12 cellular contexts compared by ENCODE assay signal in the genomic region with DNA sequence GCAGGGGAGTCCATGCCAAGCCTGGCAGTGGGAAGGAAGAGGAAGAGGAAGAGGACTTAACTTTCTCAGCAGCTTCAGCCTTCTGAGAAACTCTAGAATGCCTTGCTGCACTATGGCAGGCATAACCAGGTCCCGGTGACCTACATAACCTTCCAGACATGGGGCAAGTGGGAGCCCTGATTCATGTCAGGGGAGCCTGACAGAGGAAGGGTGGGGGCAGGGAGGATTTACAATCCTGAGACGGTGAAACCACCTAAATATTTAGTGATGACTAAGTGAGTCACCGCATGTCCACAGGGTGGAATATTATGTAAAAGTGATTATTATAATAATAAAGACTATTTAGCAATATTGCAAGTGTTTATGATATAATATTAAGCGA. TPM values are rescaled to one million over a fixed set of nuclear protein-coding genes. Genes with fewer than 3 reads are reported as not detected.
A peak's percentile ranks its signal among the peaks of the same experiment; 100 is the strongest.
DNase-seq lines count a peak whose midpoint lies in the region; ATAC-seq and TF ChIP-seq lines count a peak whose summit lies in the region.
"Had no signal": no experiment of that assay in that cellular context is flagged by ENCODE, and none has a peak within 500 bp of the region (broad histone marks: within the 10 kb centered on the region; RNA-seq: fewer than 3 reads in every experiment).

No MANE protein-coding gene starts in this region.

- peak overlapping the region; percentile 95 for H2AK9ac ChIP-seq in IMR-90 (replicated peaks; ENCODE audit: low read depth, low read length, poor library complexity)

- H4K20me1 ChIP-seq in IMR-90 (ENCODE audit: insufficient read depth, low read length), result peaks cover 4% of the 10 kb centered on the region; the same call in 1 of the 2 replicates

- peak; percentile 3; the same call in 1 of the 2 replicates for ATAC-seq in IMR-90 (ENCODE audit: low read depth)
- no peak for ATAC-seq in HG03439 (IDR thresholded peaks at IDR 0.05; ENCODE audit: unreplicated experiment)
- no peak for ATAC-seq in stimulated activated naive B cell treated with anti-CD40 and anti-IgM and Interleukin-4, amounts not matched to agents 10 μg/mL and 1 μg/mL and 100 μg/mL, for 72 hours (replicated peaks)
- no peak for ATAC-seq in stimulated activated naive CD8-positive, alpha-beta T cell treated with anti-CD3 and anti-CD28 coated beads, Interleukin-15, Interleukin-2, amounts not matched to agents 100 U/mL and 50 U/mL, for 24 hours
- ATAC-seq: activated T-cell treated with anti-CD3 and anti-CD28 coated beads, Interleukin-2, amount 50 U/mL, for 4 hours had no signal

- peak overlapping the region; percentile 87 for H3K14ac ChIP-seq in IMR-90 (replicated peaks; ENCODE audit: low read depth, low read length)

- H3K4me3 ChIP-seq in A673 (ENCODE audit: low read depth, low read length, poor library complexity, severe bottlenecking), result no peak overlapping the region
- H3K4me3 ChIP-seq in IMR-90 (ENCODE audit: insufficient read depth, low read depth, low read length), result no peak overlapping the region
- no peak overlapping the region for H3K4me3 ChIP-seq in mesodermal cell (ENCODE audit: extremely low read depth, insufficient read depth, low read length, poor library complexity, severe bottlenecking)
- H3K4me3 ChIP-seq: ovary had no signal

- no peaks in the 10 kb centered on the region for H3K36me3 Mint-ChIP-seq in chondrocyte (ENCODE audit: low read depth)
- H3K36me3 Mint-ChIP-seq in stimulated activated naive B cell treated with anti-CD40 and anti-IgM and Interleukin-4, amounts not matched to agents 10 μg/mL and 1 μg/mL and 100 μg/mL, for 72 hours, result no peaks in the 10 kb centered on the region

- CTCF ChIA-PET in A673 (lab: Charles Lee) (interaction anchor here (1.0 kb wide), 1 partner anchor 51 kb away, joined by 3 read pairs; no protein-coding TSS in a partner anchor), IMR-90 (lab: Yijun Ruan, JAX) (interaction anchor here (1.0 to 1.9 kb wide), 3 partner anchors 16 to 44 kb away, joined by 3 to 5 read pairs (median 3); no protein-coding TSS in a partner anchor)

- peak overlapping the region; percentile 92 for H3K56ac ChIP-seq in IMR-90 (ENCODE audit: extremely low read depth, insufficient read depth, low read length)

- TF ChIP-seq CTCF in A673 (conservative IDR thresholded peaks at IDR 0.05; ENCODE audit: low read depth, low read length), result no peak
- no peak for TF ChIP-seq CTCF in IMR-90 (conservative IDR thresholded peaks at IDR 0.05; ENCODE audit: low read depth, low read length)
- TF ChIP-seq CTCF in chondrocyte (IDR thresholded peaks at IDR 0.05), result no peak

- peak overlapping the region; percentile 74 for H3K27ac ChIP-seq in A673 (ENCODE audit: low read depth, low read length, poor library complexity, severe bottlenecking)
- H3K27ac ChIP-seq in IMR-90 (ENCODE audit: insufficient read depth, low read length), result peak overlapping the region; percentile 98
- H3K27ac ChIP-seq in mesodermal cell (ENCODE audit: low read depth, low read length, severe bottlenecking), result peak overlapping the region; percentile 99
- H3K27ac ChIP-seq: C4-2B, ovary had no signal

- peaks cover 34% of the 10 kb centered on the region for H3K9me1 ChIP-seq in IMR-90 (ENCODE audit: insufficient read depth, low read length)

- TF ChIP-seq POLR2A in IMR-90 (IDR thresholded peaks at IDR 0.05; ENCODE audit: low read depth, low read length), result no peak

- intact Hi-C loops in A673 (cut with micrococcal nuclease; ENCODE audit: unreplicated experiment) (loop anchor here (5.0 kb wide), 1 partner anchor 35 kb away; no protein-coding TSS in a partner anchor), IMR-90 (cut with micrococcal nuclease) (loop anchor here (2.0 kb wide), 1 partner anchor 25 kb away; no protein-coding TSS in a partner anchor)

- H3K9me3 Mint-ChIP-seq in chondrocyte (ENCODE audit: low read depth), result no peaks in the 10 kb centered on the region
- no peaks in the 10 kb centered on the region for H3K9me3 Mint-ChIP-seq in stimulated activated naive B cell treated with anti-CD40 and anti-IgM and Interleukin-4, amounts not matched to agents 10 μg/mL and 1 μg/mL and 100 μg/mL, for 72 hours
- H3K9me3 Mint-ChIP-seq: activated T-cell treated with anti-CD3 and anti-CD28 coated beads, Interleukin-2, amount 50 U/mL, for 4 hours had no signal

- H2AK5ac ChIP-seq in IMR-90 (ENCODE audit: low read depth, low read length), result peak overlapping the region; percentile 99

- H3K4me1 Mint-ChIP-seq in chondrocyte (ENCODE audit: low read depth), result peaks cover 93% of the 10 kb centered on the region
- H3K4me1 Mint-ChIP-seq in stimulated activated naive B cell treated with anti-CD40 and anti-IgM and Interleukin-4, amounts not matched to agents 10 μg/mL and 1 μg/mL and 100 μg/mL, for 72 hours, result no peaks in the 10 kb centered on the region

- no peaks in the 10 kb centered on the region for H3K27me3 ChIP-seq in A673 (replicated peaks; ENCODE audit: insufficient read depth, low read depth, low read length, poor library complexity)
- H3K27me3 ChIP-seq in IMR-90 (ENCODE audit: control insufficient read depth, insufficient read depth, low read length), result no peaks in the 10 kb centered on the region
- H3K27me3 ChIP-seq: ovary had no signal

- H3K23ac ChIP-seq in IMR-90 (ENCODE audit: low read depth, low read length), result peak overlapping the region; percentile 94

- DNase-seq in A673 (ENCODE audit: low spot score), result no peak
- peak; percentile 83 for DNase-seq in IMR-90
- DNase-seq in chondrocyte (ENCODE audit: low spot score), result no peak
- DNase-seq in stimulated activated naive B cell treated with anti-CD40 and anti-IgM and Interleukin-4, amounts not matched to agents 10 μg/mL and 1 μg/mL and 100 μg/mL, for 72 hours, result no peak
- no peak for DNase-seq in NCI-H1092 treated with DMSO at 0.1 percent for 48 hours (lab: John Stamatoyannopoulos, UW)
- no peak for DNase-seq in stimulated activated naive CD8-positive, alpha-beta T cell treated with anti-CD3 and anti-CD28 coated beads, Interleukin-15, Interleukin-2, amounts not matched to agents 100 U/mL and 50 U/mL, for 24 hours
- DNase-seq: activated T-cell treated with anti-CD3 and anti-CD28 coated beads, Interleukin-2, amount 50 U/mL, for 4 hours; NCI-H1092 had no signal

- BruUV-seq in A673 (replicated peaks; lab: Mats Ljungman, UMichigan) (no TSS peak), IMR-90 (replicated peaks; lab: Mats Ljungman, UMichigan) (no TSS peak)

- peak overlapping the region; percentile 51 for H2AFZ ChIP-seq in IMR-90 (replicated peaks; ENCODE audit: low read length, poor library complexity)

- WGBS in IMR-90 (ENCODE audit: extremely low coverage in 2 of 2, insufficient read length in 1 of 2), 2 experiments, result no CpG with 5 or more reads among the region's 4 CpGs
- WGBS in mesodermal cell (ENCODE audit: insufficient coverage in 2 of 2), 2 experiments, result 57% methylated on average over 1 of the region's 4 CpGs; no CpG with 5 or more reads in 1 of the 2 experiments

- H3K79me1 ChIP-seq in IMR-90 (ENCODE audit: low read depth in 1 of 2, low read length in 2 of 2), result peaks cover 0 to 37% of the 10 kb centered on the region in 2 experiments; a peak in 2 of 4 replicates

- H4K5ac ChIP-seq in IMR-90 (ENCODE audit: low read depth, low read length), result peak overlapping the region; percentile 69

- no peak for TF ChIP-seq RAD21 in IMR-90 (IDR thresholded peaks at IDR 0.05; ENCODE audit: low read length)

- H3K9me3 ChIP-seq in A673 (ENCODE audit: low read depth, low read length, poor library complexity, severe bottlenecking) (no peaks in the 10 kb centered on the region), IMR-90 (ENCODE audit: control insufficient read depth, insufficient read depth, low read length) (no peaks in the 10 kb centered on the region), mesodermal cell (ENCODE audit: control insufficient read depth, low read length) (no peaks in the 10 kb centered on the region)
- H3K9me3 ChIP-seq: ovary had no signal

- H4K8ac ChIP-seq in IMR-90 (ENCODE audit: low read depth in 2 of 2, low read length in 2 of 2), result peak overlapping the region; percentile 53 to 91

- H3K9ac ChIP-seq in IMR-90 (ENCODE audit: low read depth, low read length), result peak overlapping the region; percentile 48

- no peaks in the 10 kb centered on the region for H3K27me3 Mint-ChIP-seq in chondrocyte (ENCODE audit: low read depth)
- peaks cover 22 to 23% of the 10 kb centered on the region in 2 donors for H3K27me3 Mint-ChIP-seq in stimulated activated naive B cell treated with anti-CD40 and anti-IgM and Interleukin-4, amounts not matched to agents 10 μg/mL and 1 μg/mL and 100 μg/mL, for 72 hours

- peak overlapping the region; percentile 93; the same call in 2 of the 3 replicates for H2BK15ac ChIP-seq in IMR-90 (ENCODE audit: low read depth, low read length)

- H3K27ac Mint-ChIP-seq in chondrocyte (ENCODE audit: unreplicated experiment), result peak overlapping the region; percentile 97
- no peak overlapping the region for H3K27ac Mint-ChIP-seq in stimulated activated naive B cell treated with anti-CD40 and anti-IgM and Interleukin-4, amounts not matched to agents 10 μg/mL and 1 μg/mL and 100 μg/mL, for 72 hours

- in situ Hi-C loops in IMR-90 (cut with MboI; ENCODE audit: low sequenced_read_pairs), result no loop called here

- H3K4me2 ChIP-seq in IMR-90 (ENCODE audit: low read depth, low read length), result peak overlapping the region; percentile 6; the same call in 1 of the 2 replicates

- dilution Hi-C loops in IMR-90 (cut with HindIII; ENCODE audit: low sequenced_read_pairs, unreplicated experiment), result no loop called here

- peak overlapping the region; percentile 97 for H2BK20ac ChIP-seq in IMR-90 (ENCODE audit: low read depth, low read length)

- H4K91ac ChIP-seq in IMR-90 (ENCODE audit: insufficient read depth, low read depth, low read length), result peak overlapping the region; percentile 99

- no peak overlapping the region for H3K4me3 Mint-ChIP-seq in chondrocyte (ENCODE audit: unreplicated experiment)
- no peak overlapping the region for H3K4me3 Mint-ChIP-seq in stimulated activated naive B cell treated with anti-CD40 and anti-IgM and Interleukin-4, amounts not matched to agents 10 μg/mL and 1 μg/mL and 100 μg/mL, for 72 hours
- H3K4me3 Mint-ChIP-seq: activated T-cell treated with anti-CD3 and anti-CD28 coated beads, Interleukin-2, amount 50 U/mL, for 4 hours had no signal

- POLR2A ChIA-PET in A673 (lab: Charles Lee; ENCODE audit: low non-redundant PET) (no interaction called here), IMR-90 (lab: Charles Lee; ENCODE audit: unreplicated experiment) (interaction anchor here (0.7 to 1.4 kb wide), 4 partner anchors 14 to 47 kb away, joined by 3 to 5 read pairs (median 4); a partner anchor contains a TSS)

- H3K36me3 ChIP-seq in A673 (ENCODE audit: insufficient read depth, low read length, poor library complexity, severe bottlenecking) (no peaks in the 10 kb centered on the region), IMR-90 (ENCODE audit: control insufficient read depth, insufficient read depth, low read length) (no peaks in the 10 kb centered on the region), mesodermal cell (ENCODE audit: control insufficient read depth, insufficient read depth, low read length) (no peaks in the 10 kb centered on the region)
- H3K36me3 ChIP-seq: ovary had no signal

- peak overlapping the region; percentile 99 for H2BK120ac ChIP-seq in IMR-90 (ENCODE audit: low read depth, low read length)

- H2BK5ac ChIP-seq in IMR-90 (ENCODE audit: low read depth, low read length, poor library complexity, severe bottlenecking), result peak overlapping the region; percentile 100

- peak overlapping the region; percentile 94 for H3K18ac ChIP-seq in IMR-90 (ENCODE audit: low read depth, low read length)

- H3K4ac ChIP-seq in IMR-90 (ENCODE audit: low read depth, low read length), result peak overlapping the region; percentile 96

- H3K4me1 ChIP-seq in A673 (ENCODE audit: insufficient read depth, low read length, poor library complexity, severe bottlenecking), result peaks cover 48% of the 10 kb centered on the region
- peaks cover 51% of the 10 kb centered on the region for H3K4me1 ChIP-seq in IMR-90 (ENCODE audit: control insufficient read depth, insufficient read depth, low read length)
- peaks cover 67% of the 10 kb centered on the region for H3K4me1 ChIP-seq in mesodermal cell (ENCODE audit: control insufficient read depth, insufficient read depth, low read length, poor library complexity, severe bottlenecking)

RNA-seq across cellular contexts. Expression of a gene that starts 46.7 kb away (rescaled TPM):
- total RNA-seq in A673 (2021) (38.9 and 59.6 TPM in 2 replicates), IMR-90 (2012; rRNA removed) (162 and 172 TPM in 2 replicates), chondrocyte (145 to 259 TPM (median 256 TPM) in 3 replicates)
- 176 and 230 TPM in 2 replicates for polyA plus RNA-seq in IMR-90 (2012; rRNA removed)
- 168 and 220 TPM in 2 replicates for polyA plus RNA-seq in IMR-90 (2012; cell fraction: cytosol; rRNA removed)
- polyA plus RNA-seq in IMR-90 (2012; cell fraction: nucleus; rRNA removed; ENCODE audit: low replicate concordance), result 530 and 567 TPM in 2 replicates
- polyA plus RNA-seq in mesodermal cell (2013, experiment 1 of 2), result 59.7 TPM
- polyA plus RNA-seq in mesodermal cell (2013, experiment 2 of 2), result 50.8 TPM
